Comparison of ENCODE assay signal across 9 cellular contexts in genomic region chr2:239318091-239318725, GRCh38.
A peak's percentile ranks its signal among the peaks of the same experiment; 100 is the strongest.
DNase-seq lines count a peak whose midpoint lies in the region; ATAC-seq and TF ChIP-seq lines count a peak whose summit lies in the region.
"Had no signal": no experiment of that assay in that cellular context is flagged by ENCODE, and none has a peak within 500 bp of the region (broad histone marks: within the 10 kb centered on the region; RNA-seq: fewer than 3 reads in every experiment).

No MANE protein-coding gene starts in this region.

- H3K9me3 ChIP-seq in esophagus muscularis mucosa: no peaks in the 10 kb centered on the region
- H3K9me3 ChIP-seq: thoracic aorta had no signal

- H3K4me1 Mint-ChIP-seq in activated naive CD4-positive, alpha-beta T cell treated with anti-CD3 and anti-CD28 coated beads, Interleukin-2, amount 50 U/mL, for 24 hours: peaks cover 89% of the 10 kb centered on the region
- H3K4me1 Mint-ChIP-seq in natural killer cell: peaks cover 54% of the 10 kb centered on the region in 2 donors

- no peaks in the 10 kb centered on the region for H3K27me3 ChIP-seq in esophagus muscularis mucosa

- no peak for TF ChIP-seq EP300 in esophagus muscularis mucosa (IDR thresholded peaks at IDR 0.05)

- WGBS in esophagus muscularis mucosa: 90% methylated on average over 20 of the region's 20 CpGs

- H3K9me3 Mint-ChIP-seq in activated naive CD4-positive, alpha-beta T cell treated with anti-CD3 and anti-CD28 coated beads, Interleukin-2, amount 50 U/mL, for 24 hours: no peaks in the 10 kb centered on the region
- H3K9me3 Mint-ChIP-seq in natural killer cell: no peaks in the 10 kb centered on the region

- H3K4me3 ChIP-seq in esophagus muscularis mucosa: peak overlapping the region in 1 of 4 donors; percentile 43

- peak overlapping the region; percentile 80 to 85 (median 85) for H3K27ac ChIP-seq in esophagus muscularis mucosa (replicated peaks in 1 of 4)

- no peak for DNase-seq in activated naive CD4-positive, alpha-beta T cell treated with anti-CD3 and anti-CD28 coated beads, Interleukin-2, amount 50 U/mL, for 16 hours
- DNase-seq in esophagus muscularis mucosa (ENCODE audit: extremely low spot score) (no peak), natural killer cell (no peak), ureter (ENCODE audit: low spot score) (peak; percentile 23), NOMO-1 treated with dmso at 0.1 percent for 144 hours (lab: John Stamatoyannopoulos, UW; ENCODE audit: unreplicated experiment) (no peak), NCI-H446 treated with DMSO at 0.1 percent for 48 hours (lab: John Stamatoyannopoulos, UW) (no peak), NCI-H2196 treated with DMSO at 0.1 percent for 48 hours (lab: John Stamatoyannopoulos, UW; ENCODE audit: unreplicated experiment) (no peak)

- no peak for ATAC-seq in natural killer cell

- peaks cover 6% of the 10 kb centered on the region for H3K36me3 Mint-ChIP-seq in activated naive CD4-positive, alpha-beta T cell treated with anti-CD3 and anti-CD28 coated beads, Interleukin-2, amount 50 U/mL, for 24 hours
- H3K36me3 Mint-ChIP-seq in natural killer cell: no peaks in the 10 kb centered on the region

- H3K4me3 Mint-ChIP-seq in activated naive CD4-positive, alpha-beta T cell treated with anti-CD3 and anti-CD28 coated beads, Interleukin-2, amount 50 U/mL, for 24 hours: peak overlapping the region; percentile 93
- peak overlapping the region; percentile 82 for H3K4me3 Mint-ChIP-seq in natural killer cell

- intact Hi-C loops in esophagus muscularis mucosa (cut with DNase I) (loop anchor here (5.0 kb wide), 1 partner anchor 79 kb away; no protein-coding TSS in a partner anchor), natural killer cell (cut with micrococcal nuclease) (no loop called here)

- TF ChIP-seq POLR2A in esophagus muscularis mucosa (IDR thresholded peaks at IDR 0.05; ENCODE audit: low read depth): no peak

- H3K36me3 ChIP-seq in esophagus muscularis mucosa: no peaks in the 10 kb centered on the region
- H3K36me3 ChIP-seq: thoracic aorta had no signal

- peaks cover 56 to 77% (median 75%) of the 10 kb centered on the region in 4 donors for H3K4me1 ChIP-seq in esophagus muscularis mucosa

- TF ChIP-seq CTCF in esophagus muscularis mucosa (IDR thresholded peaks at IDR 0.05): no peak
- no peak for TF ChIP-seq CTCF in natural killer cell (IDR thresholded peaks at IDR 0.05)

- peak overlapping the region; percentile 82 for H3K27ac Mint-ChIP-seq in activated naive CD4-positive, alpha-beta T cell treated with anti-CD3 and anti-CD28 coated beads, Interleukin-2, amount 50 U/mL, for 24 hours
- peak overlapping the region; percentile 93 to 94 for H3K27ac Mint-ChIP-seq in natural killer cell

- H3K27me3 Mint-ChIP-seq in activated naive CD4-positive, alpha-beta T cell treated with anti-CD3 and anti-CD28 coated beads, Interleukin-2, amount 50 U/mL, for 24 hours: no peaks in the 10 kb centered on the region
- no peaks in the 10 kb centered on the region for H3K27me3 Mint-ChIP-seq in natural killer cell (ENCODE audit: low read depth in 2 of 2)
